ENCODE assay signal across 9 cellular contexts in the genomic region with DNA sequence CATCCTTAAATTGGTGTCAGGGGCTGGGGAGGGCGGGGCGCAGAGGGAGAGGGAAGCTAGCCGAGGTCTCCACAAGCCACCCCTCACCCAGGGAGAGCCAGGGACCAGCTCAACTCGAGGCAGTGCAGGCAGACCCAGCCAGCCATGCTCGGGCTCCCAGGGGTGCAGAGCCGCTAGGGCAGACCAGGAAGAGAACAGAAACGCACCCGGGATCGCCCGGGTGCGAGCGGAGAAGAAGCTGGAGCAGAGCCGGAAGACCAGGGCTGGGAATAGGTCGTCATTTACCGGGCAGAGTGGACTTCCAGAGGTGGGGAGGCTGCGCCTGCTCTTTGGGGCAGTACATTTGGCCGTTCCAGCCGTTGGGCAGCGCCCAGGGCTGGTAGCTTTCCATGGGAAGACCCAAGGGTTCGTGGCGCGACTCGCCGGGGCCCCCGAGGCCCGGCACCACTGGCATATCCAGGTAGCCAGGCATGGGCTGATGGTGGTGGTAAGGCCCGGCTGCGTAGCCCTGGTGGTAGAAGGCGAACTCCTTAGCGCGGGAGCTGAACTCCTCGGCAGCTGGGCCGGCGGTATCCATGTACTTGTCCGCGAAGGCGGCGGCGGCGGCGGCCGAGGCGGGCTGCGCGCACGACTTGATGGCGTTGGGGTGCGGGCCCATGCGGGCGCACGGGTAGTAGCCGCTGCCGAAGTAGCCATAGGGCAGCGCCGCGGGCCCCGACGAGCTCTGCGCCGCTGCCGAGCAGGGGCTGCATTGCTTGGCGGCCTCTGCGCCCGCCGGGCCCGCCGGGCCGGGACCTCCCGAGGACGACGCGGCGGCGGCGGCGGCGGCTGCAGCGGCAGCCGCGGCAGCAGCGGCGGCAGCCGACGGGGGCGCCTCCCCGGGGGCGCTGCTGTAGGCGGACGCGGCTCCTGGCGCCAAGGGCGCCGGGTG. TPM values are rescaled to one million over a fixed set of nuclear protein-coding genes. Genes with fewer than 3 reads are reported as not detected.
A peak's percentile ranks its signal among the peaks of the same experiment; 100 is the strongest.
DNase-seq lines count a peak whose midpoint lies in the region; ATAC-seq and TF ChIP-seq lines count a peak whose summit lies in the region.
"Had no signal": no experiment of that assay in that cellular context is flagged by ENCODE, and none has a peak within 500 bp of the region (broad histone marks: within the 10 kb centered on the region; RNA-seq: fewer than 3 reads in every experiment).

No MANE protein-coding gene starts in this region.

- CTCF ChIA-PET in CD4-positive, alpha-beta memory T cell (lab: Charles Lee; ENCODE audit: partially characterized antibody), result interaction anchor here (0.8 to 1.5 kb wide), 6 partner anchors 9 to 878 kb away, joined by 3 to 6 read pairs (median 5); no protein-coding TSS in a partner anchor

- H3K27ac Mint-ChIP-seq in CD4-positive, alpha-beta memory T cell, result peak overlapping the region in 2 of 7 donors; percentile 33 to 81
- H3K27ac Mint-ChIP-seq in activated naive CD8-positive, alpha-beta T cell treated with anti-CD3 and anti-CD28 coated beads, Interleukin-2, amount 50 U/mL, for 24 hours, result no peak overlapping the region
- H3K27ac Mint-ChIP-seq in natural killer cell, result no peak overlapping the region

- H3K4me1 ChIP-seq in CD4-positive, alpha-beta memory T cell (ENCODE audit: insufficient read depth, low read length), result peaks cover 31% of the 10 kb centered on the region

- peak overlapping the region in 7 of 8 donors; percentile 54 to 79 (median 73) for H3K4me3 Mint-ChIP-seq in CD4-positive, alpha-beta memory T cell
- peak overlapping the region; percentile 57 for H3K4me3 Mint-ChIP-seq in activated naive CD8-positive, alpha-beta T cell treated with anti-CD3 and anti-CD28 coated beads, Interleukin-2, amount 50 U/mL, for 24 hours
- H3K4me3 Mint-ChIP-seq in natural killer cell, result peak overlapping the region; percentile 79

- ATAC-seq in HG02798 (IDR thresholded peaks at IDR 0.05; ENCODE audit: poor library complexity, unreplicated experiment) (peak; percentile 8), natural killer cell (peak in 2 of 3 donors; percentile 11 to 35), GM21526 (IDR thresholded peaks at IDR 0.05; ENCODE audit: low FRiP score, unreplicated experiment) (no peak), HG03378 (IDR thresholded peaks at IDR 0.05; ENCODE audit: unreplicated experiment) (no peak), GM19035 (IDR thresholded peaks at IDR 0.05; ENCODE audit: unreplicated experiment) (no peak)
- peak; percentile 2 for ATAC-seq in activated naive CD8-positive, alpha-beta T cell treated with anti-CD3 and anti-CD28 coated beads, Interleukin-2, amount 50 U/mL, for 24 hours

- intact Hi-C loops in CD4-positive, alpha-beta memory T cell (cut with micrococcal nuclease), result loop anchor here (5.0 to 10.0 kb wide), 2 partner anchors 463 to 976 kb away; a partner anchor contains a TSS
- intact Hi-C loops in natural killer cell (cut with micrococcal nuclease), result loop anchor here (5.0 kb wide), 2 partner anchors 878 to 898 kb away; no protein-coding TSS in a partner anchor

- no peak overlapping the region for H3K4me3 ChIP-seq in CD4-positive, alpha-beta memory T cell (ENCODE audit: low read length in 2 of 2)

- peaks cover 75% of the 10 kb centered on the region for H3K27me3 ChIP-seq in CD4-positive, alpha-beta memory T cell (ENCODE audit: insufficient read depth, low read length)

- peaks cover 0 to 7% (median 2%) of the 10 kb centered on the region in 8 donors for H3K9me3 Mint-ChIP-seq in CD4-positive, alpha-beta memory T cell
- H3K9me3 Mint-ChIP-seq in activated naive CD8-positive, alpha-beta T cell treated with anti-CD3 and anti-CD28 coated beads, Interleukin-2, amount 50 U/mL, for 24 hours, result no peaks in the 10 kb centered on the region
- H3K9me3 Mint-ChIP-seq in natural killer cell, result no peaks in the 10 kb centered on the region

- H3K27ac ChIP-seq in CD4-positive, alpha-beta memory T cell (ENCODE audit: low read depth, low read length), result no peak overlapping the region

- POLR2A ChIA-PET in CD4-positive, alpha-beta memory T cell (lab: Charles Lee; ENCODE audit: partially characterized antibody), result interaction anchor here (0.8 to 1.9 kb wide), 3 partner anchors 8 to 15 kb away, joined by 3 to 7 read pairs (median 3); no protein-coding TSS in a partner anchor

- peak in 1 of 5 donors; percentile 23 for DNase-seq in CD4-positive, alpha-beta memory T cell
- no peak for DNase-seq in activated naive CD8-positive, alpha-beta T cell treated with anti-CD3 and anti-CD28 coated beads, Interleukin-2, amount 50 U/mL, for 24 hours
- DNase-seq in natural killer cell, result peak; percentile 17
- DNase-seq in activated CD4-positive, alpha-beta T cell treated with anti-CD3 and anti-CD28 coated beads, Interleukin-2, amount 50 U/mL, for 48 hours, result no peak

- H3K9me3 ChIP-seq in CD4-positive, alpha-beta memory T cell (ENCODE audit: control insufficient read depth in 1 of 2, low read length in 2 of 2), result no peaks in the 10 kb centered on the region

- H3K4me1 Mint-ChIP-seq in CD4-positive, alpha-beta memory T cell, result peaks cover 23 to 47% (median 29%) of the 10 kb centered on the region in 4 donors
- peaks cover 32% of the 10 kb centered on the region for H3K4me1 Mint-ChIP-seq in activated naive CD8-positive, alpha-beta T cell treated with anti-CD3 and anti-CD28 coated beads, Interleukin-2, amount 50 U/mL, for 24 hours
- peaks cover 18 to 34% of the 10 kb centered on the region in 2 donors for H3K4me1 Mint-ChIP-seq in natural killer cell

- no peaks in the 10 kb centered on the region for H3K36me3 ChIP-seq in CD4-positive, alpha-beta memory T cell (ENCODE audit: insufficient read depth, low read length)

- H3K27me3 Mint-ChIP-seq in CD4-positive, alpha-beta memory T cell, result peaks cover 69 to 79% of the 10 kb centered on the region in 2 donors
- H3K27me3 Mint-ChIP-seq in activated naive CD8-positive, alpha-beta T cell treated with anti-CD3 and anti-CD28 coated beads, Interleukin-2, amount 50 U/mL, for 24 hours, result peaks cover 82% of the 10 kb centered on the region
- peaks cover 76 to 87% of the 10 kb centered on the region in 2 donors for H3K27me3 Mint-ChIP-seq in natural killer cell (ENCODE audit: low read depth in 2 of 2)

- no peaks in the 10 kb centered on the region for H3K36me3 Mint-ChIP-seq in CD4-positive, alpha-beta memory T cell
- H3K36me3 Mint-ChIP-seq in activated naive CD8-positive, alpha-beta T cell treated with anti-CD3 and anti-CD28 coated beads, Interleukin-2, amount 50 U/mL, for 24 hours (ENCODE audit: low read depth), result no peaks in the 10 kb centered on the region
- H3K36me3 Mint-ChIP-seq in natural killer cell, result no peaks in the 10 kb centered on the region

- no peak for TF ChIP-seq CTCF in natural killer cell (IDR thresholded peaks at IDR 0.05)

RNA-seq across cellular contexts. Expression of a gene that starts 0.8 kb away (rescaled TPM):
- not detected for total RNA-seq in CD4-positive, alpha-beta memory T cell
- polyA plus RNA-seq in CD4-positive, alpha-beta memory T cell, result not detected
- not detected for total RNA-seq in natural killer cell
- total RNA-seq: epithelial cell of proximal tubule had no signal

RNA-seq across cellular contexts. Expression of a gene that starts 14.1 kb away (rescaled TPM):
- not detected for total RNA-seq in CD4-positive, alpha-beta memory T cell
- not detected for polyA plus RNA-seq in CD4-positive, alpha-beta memory T cell
- not detected for total RNA-seq in natural killer cell

RNA-seq across cellular contexts. Expression of a gene that starts 25.0 kb away (rescaled TPM):
- total RNA-seq in CD4-positive, alpha-beta memory T cell, result not detected
- polyA plus RNA-seq in CD4-positive, alpha-beta memory T cell, result not detected
- 1 to 10 TPM in 2 of 3 donors, under 1 TPM in 1; 0.82 to 3.3 (median 2.2) TPM for total RNA-seq in natural killer cell

RNA-seq across cellular contexts. Expression of a gene that starts 33.8 kb away (rescaled TPM):
- not detected for total RNA-seq in CD4-positive, alpha-beta memory T cell
- not detected for polyA plus RNA-seq in CD4-positive, alpha-beta memory T cell
- 1 to 10 TPM in 1 of 3 donors, under 1 TPM in 2; 0.39 to 4.6 (median 0.42) TPM for total RNA-seq in natural killer cell

RNA-seq across cellular contexts. Expression of a gene that starts 42.7 kb away (rescaled TPM):
- total RNA-seq in CD4-positive, alpha-beta memory T cell, result not detected
- not detected for polyA plus RNA-seq in CD4-positive, alpha-beta memory T cell
- not detected for total RNA-seq in natural killer cell

Comparison
In these comparisons a context has a peak if more than half of its experiments do, and no peak if none do; other contexts are left out.
1. ATAC-seq: peak in HG02798 (single experiment), activated naive CD8-positive, alpha-beta T cell treated with anti-CD3 and anti-CD28 coated beads, Interleukin-2, amount 50 U/mL, for 24 hours (single experiment) and natural killer cell (2 of 3); none in GM21526 (single experiment), HG03378 (single experiment) and GM19035 (single experiment).
2. Peak in every context shown above with its lines, with median percentiles within 50 percentile points of each other: H3K4me3 Mint-ChIP-seq.